ENCODE assay signal across 9 cellular contexts in genomic region chr2:39379643-39380524, GRCh38. TPM values are rescaled to one million over a fixed set of nuclear protein-coding genes. Genes with fewer than 3 reads are reported as not detected.
DNase-seq lines count a peak whose midpoint lies in the region; ATAC-seq, FAIRE-seq and TF ChIP-seq lines count a peak whose summit lies in the region.
"Had no signal": no experiment of that assay in that cellular context is flagged by ENCODE, and none has a peak within 500 bp of the region (broad histone marks: within the 10 kb centered on the region; RNA-seq: fewer than 3 reads in every experiment).

No MANE protein-coding gene starts in this region.

- H3K4me3 Mint-ChIP-seq in naive thymus-derived CD8-positive, alpha-beta T cell: no peak overlapping the region
- H3K4me3 Mint-ChIP-seq: CD8-positive, alpha-beta memory T cell had no signal

- peaks cover 12% of the 10 kb centered on the region; the same call in 1 of the 2 replicates for H3F3A ChIP-seq in GM23248 (ENCODE audit: insufficient read depth)

- H3K4me1 ChIP-seq in GM23248 (ENCODE audit: insufficient read depth) (peaks cover 29% of the 10 kb centered on the region), KMS-11 (ENCODE audit: low read depth, poor library complexity, severe bottlenecking) (peaks cover 10% of the 10 kb centered on the region), endothelial cell of umbilical vein (ENCODE audit: control insufficient read depth, extremely low read depth, insufficient read depth, low read length) (peaks cover 11% of the 10 kb centered on the region)

- H4K20me1 ChIP-seq in GM23248 (ENCODE audit: insufficient read depth): peaks cover 4% of the 10 kb centered on the region; the same call in 1 of the 2 replicates
- H4K20me1 ChIP-seq in KMS-11 (ENCODE audit: insufficient read depth): no peaks in the 10 kb centered on the region
- H4K20me1 ChIP-seq in endothelial cell of umbilical vein (replicated peaks; ENCODE audit: control insufficient read depth, extremely low read depth, insufficient read depth, low read length): no peaks in the 10 kb centered on the region

- H3K9me3 ChIP-seq in GM23248 (ENCODE audit: low read depth) (no peaks in the 10 kb centered on the region), endothelial cell of umbilical vein (replicated peaks; ENCODE audit: control insufficient read depth, insufficient read depth, low read length) (no peaks in the 10 kb centered on the region)

- no peaks in the 10 kb centered on the region for H3K9me3 Mint-ChIP-seq in naive thymus-derived CD8-positive, alpha-beta T cell

- H3K27ac ChIP-seq in GM23248 (peak overlapping the region; percentile 10), KMS-11 (no peak overlapping the region), RWPE1 (no peak overlapping the region), endothelial cell of umbilical vein (ENCODE audit: insufficient read depth, low read depth, low read length) (peak overlapping the region; percentile 73)

- peak; percentile 44 to 53 for ATAC-seq in naive thymus-derived CD8-positive, alpha-beta T cell

- no peaks in the 10 kb centered on the region for H3K36me3 ChIP-seq in GM23248 (ENCODE audit: low read depth)
- H3K36me3 ChIP-seq in KMS-11 (ENCODE audit: insufficient read depth): no peaks in the 10 kb centered on the region
- H3K36me3 ChIP-seq in endothelial cell of umbilical vein (ENCODE audit: control insufficient read depth in 2 of 2, extremely low read depth in 1 of 2, insufficient read depth in 2 of 2, low read length in 2 of 2): peaks cover 0 to 2% of the 10 kb centered on the region in 2 experiments

- H3K4me3 ChIP-seq in GM23248 (no peak overlapping the region), KMS-11 (IDR thresholded peaks at IDR 0.05; ENCODE audit: insufficient read depth, low read depth, low read length) (no peak overlapping the region), endothelial cell of umbilical vein (replicated peaks in 1 of 3; ENCODE audit: insufficient read depth in 1 of 3, low read depth in 1 of 3, low read length in 3 of 3) (no peak overlapping the region)

- dilution Hi-C loops in endothelial cell of umbilical vein (cut with MboI; ENCODE audit: extremely low pct_ligation_motif_present, low sequenced_read_pairs): no loop called here

- POLR2A ChIA-PET in RWPE1 (lab: Yijun Ruan, JAX; ENCODE audit: low non-redundant PET) (no interaction called here), endothelial cell of umbilical vein (lab: Charles Lee) (no interaction called here)
- POLR2A ChIA-PET in naive thymus-derived CD8-positive, alpha-beta T cell (lab: Charles Lee): no interaction called here

- no peaks in the 10 kb centered on the region for H3K9me2 ChIP-seq in GM23248 (ENCODE audit: insufficient read depth)

- H3K4me2 ChIP-seq in GM23248 (ENCODE audit: unreplicated experiment) (peak overlapping the region; percentile 31), KMS-11 (no peak overlapping the region), endothelial cell of umbilical vein (ENCODE audit: insufficient read depth, low read length) (peak overlapping the region; percentile 62)

- in situ Hi-C loops in GM23248 (cut with MboI): no loop called here

- H3K79me2 ChIP-seq in GM23248 (ENCODE audit: insufficient read depth) (peaks cover 97% of the 10 kb centered on the region), KMS-11 (ENCODE audit: insufficient read depth, low read depth) (no peaks in the 10 kb centered on the region), endothelial cell of umbilical vein (ENCODE audit: control insufficient read depth, insufficient read depth, low read length) (peaks cover 20% of the 10 kb centered on the region)

- peaks cover 5 to 28% (median 23%) of the 10 kb centered on the region in 4 donors for H3K4me1 Mint-ChIP-seq in naive thymus-derived CD8-positive, alpha-beta T cell

- CTCF ChIA-PET in RWPE1 (lab: Yijun Ruan, JAX): interaction anchor here (0.6 to 1.3 kb wide), 14 partner anchors 12 to 847 kb away, joined by 3 to 5 read pairs (median 3); no protein-coding TSS in a partner anchor
- CTCF ChIA-PET in endothelial cell of umbilical vein (lab: Charles Lee): interaction anchor here (0.6 to 6.4 kb wide), 58 partner anchors 8 to 356 kb away, joined by 3 to 129 read pairs (median 5); partner anchors contain the start of gene MAP4K3

- TF ChIP-seq POLR2A in endothelial cell of umbilical vein (IDR thresholded peaks at IDR 0.05; ENCODE audit: low read depth, low read length): no peak

- no peaks in the 10 kb centered on the region for H3K27me3 Mint-ChIP-seq in naive thymus-derived CD8-positive, alpha-beta T cell
- H3K27me3 Mint-ChIP-seq: CD8-positive, alpha-beta memory T cell had no signal

- intact Hi-C loops in endothelial cell of umbilical vein (cut with micrococcal nuclease): loop anchor here (1.0 to 5.0 kb wide), 6 partner anchors 57 to 350 kb away; partner anchors contain the start of gene MAP4K3

- TF ChIP-seq CTCF in KMS-11 (conservative IDR thresholded peaks at IDR 0.05; ENCODE audit: low read depth, low read length) (peak; percentile 73), RWPE1 (conservative IDR thresholded peaks at IDR 0.05; ENCODE audit: low read depth) (peak; percentile 67), endothelial cell of umbilical vein (IDR thresholded peaks at IDR 0.05; ENCODE audit: extremely low read depth in 1 of 2, insufficient read depth in 1 of 2, low read depth in 1 of 2, low read length in 2 of 2) (peak; percentile 29 to 34)

- peak overlapping the region in 2 of 10 donors; percentile 31 to 48 for H3K27ac Mint-ChIP-seq in naive thymus-derived CD8-positive, alpha-beta T cell

- peaks cover 10 to 22% (median 18%) of the 10 kb centered on the region in 3 donors for H3K36me3 Mint-ChIP-seq in naive thymus-derived CD8-positive, alpha-beta T cell

- H3K27me3 ChIP-seq in GM23248 (replicated peaks; ENCODE audit: insufficient read depth) (no peaks in the 10 kb centered on the region), KMS-11 (ENCODE audit: insufficient read depth, low read depth) (no peaks in the 10 kb centered on the region), endothelial cell of umbilical vein (ENCODE audit: control insufficient read depth in 2 of 2, insufficient read depth in 2 of 2, low read length in 2 of 2) (no peaks in the 10 kb centered on the region)

- no TSS peak for BruUV-seq in endothelial cell of umbilical vein (replicated peaks; lab: Mats Ljungman, UMichigan)

- H2AFZ ChIP-seq in GM23248 (no peak overlapping the region), KMS-11 (ENCODE audit: low read depth) (no peak overlapping the region), endothelial cell of umbilical vein (ENCODE audit: low read depth, low read length) (no peak overlapping the region)

- H3K9ac ChIP-seq in GM23248: 0 out of 2 replicates have a peak overlapping the region, but pooled peaks have one; percentile 8
- H3K9ac ChIP-seq in KMS-11: no peak overlapping the region
- peak overlapping the region; percentile 54 for H3K9ac ChIP-seq in endothelial cell of umbilical vein (replicated peaks; ENCODE audit: extremely low read depth, insufficient read depth, low read length)

- peak; percentile 57 for FAIRE-seq in endothelial cell of umbilical vein (lab: Jason Lieb, UNC)

- H3K9me1 ChIP-seq in endothelial cell of umbilical vein (replicated peaks; ENCODE audit: control insufficient read depth, extremely low read depth, insufficient read depth, low read length): no peaks in the 10 kb centered on the region

- DNase-seq in NCI-H1436 (lab: John Stamatoyannopoulos, UW): peak; percentile 34
- DNase-seq in NCI-H1436 treated with DMSO at 0.1 percent for 48 hours (lab: John Stamatoyannopoulos, UW): no peak
- DNase-seq in GM23248: peak; percentile 79
- DNase-seq in RWPE1 (ENCODE audit: low spot score): peak; percentile 8
- peak; percentile 69 for DNase-seq in endothelial cell of umbilical vein (ENCODE audit: low read depth, low spot score)
- DNase-seq in naive thymus-derived CD8-positive, alpha-beta T cell: peak in 3 of 10 donors; percentile 7 to 21 (median 13)
- no peak for DNase-seq in GF-D8 (lab: John Stamatoyannopoulos, UW)

TF ChIP-seq in endothelial cell of umbilical vein, 7 proteins besides CTCF, POLR2A, EP300 and RAD21:
- TF ChIP-seq GATA2 (IDR thresholded peaks at IDR 0.05; ENCODE audit: insufficient read depth, insufficient read length, low read depth, low read length) (no peak), MYC (IDR thresholded peaks at IDR 0.05; ENCODE audit: low read depth, low read length) (no peak), FOS (IDR thresholded peaks at IDR 0.05; ENCODE audit: borderline replicate concordance, insufficient read depth, low read length) (no peak), MAX (IDR thresholded peaks at IDR 0.05; ENCODE audit: insufficient read depth, insufficient read length) (no peak), JUN (IDR thresholded peaks at IDR 0.05; ENCODE audit: borderline replicate concordance, insufficient read depth, insufficient read length, low read depth) (no peak), POLR2AphosphoS5 (IDR thresholded peaks at IDR 0.05; ENCODE audit: insufficient read depth, low read depth, low read length) (no peak), EZH2 (IDR thresholded peaks at IDR 0.05; ENCODE audit: borderline replicate concordance, low read depth, low read length, severe bottlenecking) (no peak)

RNA-seq across cellular contexts. Expression of gene MAP4K3, which starts 57.2 kb away (rescaled TPM):
- 32.0 and 44.0 TPM in 2 replicates for total RNA-seq in GM23248 (2014; rRNA removed; shearing (Covaris generic))
- polyA plus RNA-seq in GM23248 (2016; fragmentation: Nextera tagmentation; extraction: Ambion mirVana) (9.4 and 9.9 TPM in 2 replicates), endothelial cell of umbilical vein (6.4 and 8.0 TPM in 2 replicates)
- 45.9 and 46.2 TPM in 2 replicates for total RNA-seq in endothelial cell of umbilical vein
- polyA plus RNA-seq in endothelial cell of umbilical vein (2011; cell fraction: cytosol; rRNA removed): 8.0 and 8.1 TPM in 2 replicates
- 37.0 and 46.6 TPM in 2 replicates for polyA plus RNA-seq in endothelial cell of umbilical vein (2011; cell fraction: nucleus; rRNA removed)
- 13.5 and 17.1 TPM in 2 replicates for polyA plus RNA-seq in endothelial cell of umbilical vein (2012)
- 19.6 and 20.1 TPM in 2 replicates for polyA minus RNA-seq in endothelial cell of umbilical vein
- 8.5 TPM for polyA minus RNA-seq in endothelial cell of umbilical vein (2011; cell fraction: cytosol; rRNA and poly(A)+ RNA removed)
- polyA minus RNA-seq in endothelial cell of umbilical vein (2011; cell fraction: nucleus; rRNA and poly(A)+ RNA removed): 98.0 and 121 TPM in 2 replicates
- total RNA-seq in naive thymus-derived CD8-positive, alpha-beta T cell: 10 to 100 TPM; 17.7 to 18.9 TPM
- 1 to 10 TPM; 1.3 to 2.4 (median 2.0) TPM for polyA plus RNA-seq in naive thymus-derived CD8-positive, alpha-beta T cell

Comparison
In these comparisons a context has a peak if more than half of its experiments do, and no peak if none do; other contexts are left out.
1. DNase-seq: peak in NCI-H1436 (single experiment), GM23248 (single experiment), RWPE1 (single experiment) and endothelial cell of umbilical vein (single experiment); none in NCI-H1436 treated with DMSO at 0.1 percent for 48 hours (single experiment) and GF-D8 (single experiment).
2. H3K27ac ChIP-seq: peak in GM23248 (single experiment) and endothelial cell of umbilical vein (single experiment); none in KMS-11 (single experiment) and RWPE1 (single experiment).
3. Peak in every context shown above with its lines, with median percentiles within 50 percentile points of each other: CTCF ChIP-seq.